15 cellular contexts compared by ENCODE assay signal in genomic region chr20:61644387-61645076, GRCh38.
DNase-seq lines count a peak whose midpoint lies in the region; ATAC-seq and TF ChIP-seq lines count a peak whose summit lies in the region.
"Had no signal": no experiment of that assay in that cellular context is flagged by ENCODE, and none has a peak within 500 bp of the region (broad histone marks: within the 10 kb centered on the region; RNA-seq: fewer than 3 reads in every experiment).

No MANE protein-coding gene starts in this region.

- H3K27me3 Mint-ChIP-seq in nephron progenitor cell (ENCODE audit: low read depth, poor library complexity) = peaks cover 16% of the 10 kb centered on the region
- H3K27me3 Mint-ChIP-seq: B cell had no signal

- TF ChIP-seq CTCF in right atrium auricular region (IDR thresholded peaks at IDR 0.05) (no peak), choroid plexus epithelial cell (conservative IDR thresholded peaks at IDR 0.05; ENCODE audit: low read depth, low read length) (no peak), nephron progenitor cell (IDR thresholded peaks at IDR 0.05) (no peak), testis (IDR thresholded peaks at IDR 0.05) (no peak)

- peak; percentile 36 for ATAC-seq in left ventricle myocardium superior
- ATAC-seq: CD8-positive, alpha-beta T cell; K562 had no signal

- peaks cover 9% of the 10 kb centered on the region for H3K9me3 Mint-ChIP-seq in nephron progenitor cell
- H3K9me3 Mint-ChIP-seq: CD8-positive, alpha-beta T cell had no signal

- H3K36me3 Mint-ChIP-seq in nephron progenitor cell (ENCODE audit: low read depth) = no peaks in the 10 kb centered on the region
- H3K36me3 Mint-ChIP-seq: CD14-positive monocyte; CD8-positive, alpha-beta T cell had no signal

- H3K27ac ChIP-seq in right atrium auricular region (no peak overlapping the region), testis (peak overlapping the region in 1 of 2 donors; percentile 41)

- no peak overlapping the region for H3K27ac Mint-ChIP-seq in nephron progenitor cell
- H3K27ac Mint-ChIP-seq: B cell; CD8-positive, alpha-beta T cell had no signal

- H3K4me3 Mint-ChIP-seq in nephron progenitor cell = no peak overlapping the region
- H3K4me3 Mint-ChIP-seq: B cell; CD14-positive monocyte; CD8-positive, alpha-beta T cell had no signal

- no peaks in the 10 kb centered on the region for H3K4me1 ChIP-seq in right atrium auricular region
- H3K4me1 ChIP-seq in testis = peaks cover 18% of the 10 kb centered on the region

- H3K9me3 ChIP-seq in right atrium auricular region = peaks cover 0 to 7% of the 10 kb centered on the region in 2 donors
- no peaks in the 10 kb centered on the region for H3K9me3 ChIP-seq in testis

- 42 to 47% methylated on average over 12 to 24 of the region's 24 CpGs for WGBS in testis, 2 donors

- DNase-seq in left ventricle myocardium superior (peak; percentile 34), right atrium auricular region (ENCODE audit: low spot score) (no peak), choroid plexus epithelial cell (ENCODE audit: low read depth) (peak; percentile 6), nephron progenitor cell (peak; percentile 25), testis (peak; percentile 49), H7 (no peak), NCI-H2029 treated with DMSO at 0.1 percent for 48 hours (lab: John Stamatoyannopoulos, UW) (no peak), SIG-M5 (lab: John Stamatoyannopoulos, UW) (no peak)
- DNase-seq: CD8-positive, alpha-beta T cell; COR-L47; DND-41; GF-D8 had no signal

- H3K4me1 Mint-ChIP-seq in nephron progenitor cell = peaks cover 35% of the 10 kb centered on the region
- H3K4me1 Mint-ChIP-seq: B cell, CD14-positive monocyte had no signal

- H3K36me3 ChIP-seq in right atrium auricular region = no peaks in the 10 kb centered on the region
- no peaks in the 10 kb centered on the region for H3K36me3 ChIP-seq in testis (ENCODE audit: low read depth, missing control alignments)
- no peaks in the 10 kb centered on the region for H3K36me3 ChIP-seq in H7 (replicated peaks; ENCODE audit: control insufficient read depth, insufficient read depth, low read length)

- H3K4me3 ChIP-seq in right atrium auricular region = no peak overlapping the region
- no peak overlapping the region for H3K4me3 ChIP-seq in choroid plexus epithelial cell (ENCODE audit: low read depth, low read length)
- H3K4me3 ChIP-seq in testis = no peak overlapping the region
- no peak overlapping the region for H3K4me3 ChIP-seq in H7 (ENCODE audit: insufficient read depth, low read depth, low read length)
- H3K4me3 ChIP-seq: K562 had no signal

- no peaks in the 10 kb centered on the region for H3K27me3 ChIP-seq in right atrium auricular region
- no peaks in the 10 kb centered on the region for H3K27me3 ChIP-seq in testis
- peaks cover 2% of the 10 kb centered on the region; the same call in 1 of the 2 replicates for H3K27me3 ChIP-seq in H7 (ENCODE audit: control insufficient read depth, insufficient read depth, low read length)

- intact Hi-C loops in left ventricle myocardium superior (cut with micrococcal nuclease) (no loop called here), testis (cut with DNase I; ENCODE audit: low total_unique reads) (no loop called here)

- no peak for TF ChIP-seq POLR2A in testis (IDR thresholded peaks at IDR 0.05)

Comparison
In these comparisons a context has a peak if more than half of its experiments do, and no peak if none do; other contexts are left out.
1. DNase-seq: peak in left ventricle myocardium superior (single experiment), choroid plexus epithelial cell (single experiment), nephron progenitor cell (single experiment) and testis (single experiment); none in right atrium auricular region (single experiment), H7 (single experiment), NCI-H2029 treated with DMSO at 0.1 percent for 48 hours (single experiment) and SIG-M5 (single experiment).